In genomic region chr11:86955674-86956522, GRCh38 we compare ENCODE assay signal across 8 cellular contexts. TPM values are rescaled to one million over a fixed set of nuclear protein-coding genes. Genes with fewer than 3 reads are reported as not detected.
DNase-seq lines count a peak whose midpoint lies in the region; ATAC-seq and TF ChIP-seq lines count a peak whose summit lies in the region.

No MANE protein-coding gene starts in this region.

- no peaks in the 10 kb centered on the region for H3F3A ChIP-seq in OCI-LY1 (ENCODE audit: insufficient read depth, low read length)

- ATAC-seq in GM21381 (IDR thresholded peaks at IDR 0.05; ENCODE audit: unreplicated experiment) (peak; percentile 51), HG03565 (IDR thresholded peaks at IDR 0.05; ENCODE audit: unreplicated experiment) (peak; percentile 29), left ventricle myocardium superior (peak; percentile 84)

- DNase-seq in ELF-1 (ENCODE audit: low read depth, low spot score) (peak; percentile 92), ascending aorta (ENCODE audit: low spot score in 2 of 2) (peak; percentile 44 to 93), left ventricle myocardium superior (peak; percentile 93), posterior cingulate gyrus (peak; percentile 46 to 95 (median 65)), middle frontal gyrus (ENCODE audit: extremely low spot score, low spot score) (no peak)

- H3K27me3 ChIP-seq in OCI-LY1 (ENCODE audit: insufficient read depth, low read length) (peaks cover 4% of the 10 kb centered on the region; the same call in 1 of the 2 replicates), ascending aorta (no peaks in the 10 kb centered on the region)

- intact Hi-C loops in ascending aorta (cut with DNase I) (loop anchor here (1.0 to 5.0 kb wide), 4 partner anchors 16 to 326 kb away; partner anchors contain the start of gene TMEM135), left ventricle myocardium superior (cut with micrococcal nuclease) (loop anchor here (10.0 kb wide), 1 partner anchor 79 kb away; the partner anchor contains the start of gene TMEM135), posterior cingulate gyrus (cut with DNase I) (loop anchor here (5.0 kb wide), 2 partner anchors 81 to 336 kb away; partner anchors contain the start of gene TMEM135)

- H3K27ac ChIP-seq in OCI-LY1 (ENCODE audit: low read depth, low read length, poor library complexity, severe bottlenecking) = no peak overlapping the region
- H3K27ac ChIP-seq in ascending aorta = peak overlapping the region; percentile 94 to 95

- no peak overlapping the region for H2AFZ ChIP-seq in OCI-LY1 (ENCODE audit: low read length)

- peak; percentile 24; the same call in 1 of the 2 replicates for TF ChIP-seq CTCF in OCI-LY1 (IDR thresholded peaks at IDR 0.05; ENCODE audit: low read length)
- peak in 2 of 3 experiments; percentile 16 to 54 for TF ChIP-seq CTCF in ascending aorta (IDR thresholded peaks at IDR 0.05)

- peak overlapping the region; percentile 59; the same call in 1 of the 2 replicates for H3K9ac ChIP-seq in OCI-LY1 (ENCODE audit: low read length)

- H3K36me3 ChIP-seq in OCI-LY1 (ENCODE audit: insufficient read depth, low read length) = no peaks in the 10 kb centered on the region
- H3K36me3 ChIP-seq in ascending aorta = peaks cover 4 to 11% of the 10 kb centered on the region in 2 donors

- peak overlapping the region; percentile 87 for H3K4me2 ChIP-seq in OCI-LY1 (ENCODE audit: low read length)

- no peaks in the 10 kb centered on the region for H3K9me2 ChIP-seq in OCI-LY1 (ENCODE audit: low read depth, low read length)

- H3K9me3 ChIP-seq in OCI-LY1 (ENCODE audit: low read length) (no peaks in the 10 kb centered on the region), ascending aorta (no peaks in the 10 kb centered on the region)

- H3K4me1 ChIP-seq in OCI-LY1 (ENCODE audit: insufficient read depth, low read length, severe bottlenecking) (peaks cover 13% of the 10 kb centered on the region), ascending aorta (peaks cover 0 to 19% of the 10 kb centered on the region in 2 donors)

- no peaks in the 10 kb centered on the region for H4K20me1 ChIP-seq in OCI-LY1 (ENCODE audit: insufficient read depth, low read length)

- peak overlapping the region; percentile 72 for H3K4me3 ChIP-seq in OCI-LY1 (ENCODE audit: low read depth, low read length, poor library complexity, severe bottlenecking)
- H3K4me3 ChIP-seq in ascending aorta = peak overlapping the region; percentile 99 to 100

- H3K79me2 ChIP-seq in OCI-LY1 (ENCODE audit: insufficient read depth, low read length) = no peaks in the 10 kb centered on the region

RNA-seq across cellular contexts. Expression of gene FZD4, which starts 0.7 kb away (rescaled TPM):
- 124 TPM for total RNA-seq in ascending aorta
- total RNA-seq in left ventricle myocardium superior = 28.8 TPM

Comparison
In these comparisons a context has a peak if more than half of its experiments do, and no peak if none do; other contexts are left out.
1. ATAC-seq: peak in every context shown above with its lines; median percentile 84 in left ventricle myocardium superior; 51 in GM21381; 29 in HG03565.